36 cellular contexts compared by ENCODE assay signal in the genomic region with DNA sequence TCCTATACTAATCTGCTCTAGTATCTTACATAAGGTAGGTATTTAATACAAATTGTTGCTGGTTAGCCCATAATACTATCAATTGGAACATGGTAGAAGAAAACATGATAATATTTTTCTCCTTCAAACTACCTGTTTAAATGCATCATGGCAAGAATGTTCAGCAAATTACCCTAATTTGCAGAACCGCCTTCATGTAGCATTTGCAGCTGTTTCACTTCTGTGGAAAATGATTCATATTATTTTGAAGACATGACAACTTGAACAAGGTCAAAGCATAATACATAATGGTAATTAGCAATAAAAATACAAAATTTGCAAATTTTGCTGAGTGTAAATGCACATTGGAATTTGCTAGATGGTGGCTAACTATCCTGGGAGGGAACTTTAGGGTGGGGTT. TPM values are rescaled to one million over a fixed set of nuclear protein-coding genes. Genes with fewer than 3 reads are reported as not detected.
"Had no signal": no experiment of that assay in that cellular context is flagged by ENCODE, and none has a peak within 500 bp of the region (broad histone marks: within the 10 kb centered on the region; RNA-seq: fewer than 3 reads in every experiment).

No MANE protein-coding gene starts in this region.

- H3K27me3 ChIP-seq: adrenal gland, body of pancreas, brain microvascular endothelial cell, breast epithelium had no signal

- H3K27me3 Mint-ChIP-seq: activated naive CD4-positive, alpha-beta T cell treated with anti-CD3 and anti-CD28 coated beads, Interleukin-2, amount 10 ng/mL, durations not matched to agents 7 days and 5 days had no signal

- H3K4me3 ChIP-seq: adrenal gland, body of pancreas, breast epithelium had no signal

- H3K27ac ChIP-seq: adrenal gland, body of pancreas, brain microvascular endothelial cell, breast epithelium, VCaP had no signal

- H3K36me3 Mint-ChIP-seq: activated CD4-positive, alpha-beta memory T cell treated with anti-CD3 and anti-CD28 coated beads for 36 hours; activated CD8-positive, alpha-beta memory T cell treated with anti-CD3 and anti-CD28 coated beads, Interleukin-2, amount 10 ng/mL, durations not matched to agents 7 days and 5 days; activated naive CD4-positive, alpha-beta T cell treated with anti-CD3 and anti-CD28 coated beads, Interleukin-2, amount 10 ng/mL, durations not matched to agents 7 days and 5 days; activated naive CD4-positive, alpha-beta T cell treated with anti-CD3 and anti-CD28 coated beads, Interleukin-2, amount 50 U/mL, for 72 hours; activated naive CD8-positive, alpha-beta T cell treated with anti-CD3 and anti-CD28 coated beads for 36 hours had no signal

- H3K9me3 ChIP-seq: adrenal gland, body of pancreas, breast epithelium had no signal

- ATAC-seq: activated CD8-positive, alpha-beta memory T cell treated with anti-CD3 and anti-CD28 coated beads, Interleukin-2, amount 10 ng/mL, durations not matched to agents 7 days and 5 days; activated CD8-positive, alpha-beta T cell treated with anti-CD3 and anti-CD28 coated beads, Interleukin-2, amount 10 ng/mL, durations not matched to agents 7 days and 5 days; activated naive CD4-positive, alpha-beta T cell treated with anti-CD3 and anti-CD28 coated beads, Interleukin-2, amount 50 U/mL, for 72 hours; body of pancreas had no signal

- H3K36me3 ChIP-seq: adrenal gland, brain microvascular endothelial cell, breast epithelium had no signal

- H3K4me1 Mint-ChIP-seq: activated B cell treated with CpG ODN at 0.5 μM for 24 hours; activated CD4-positive, alpha-beta T cell treated with anti-CD3 and anti-CD28 coated beads, Interleukin-2, amount 10 ng/mL, durations not matched to agents 24 days and 14 days; activated CD8-positive, alpha-beta memory T cell treated with anti-CD3 and anti-CD28 coated beads, Interleukin-2, amount 10 ng/mL, durations not matched to agents 7 days and 5 days; activated naive CD4-positive, alpha-beta T cell treated with anti-CD3 and anti-CD28 coated beads, Interleukin-2, amount 10 ng/mL, durations not matched to agents 7 days and 5 days; activated naive CD8-positive, alpha-beta T cell treated with anti-CD3 and anti-CD28 coated beads for 36 hours; central memory CD8-positive, alpha-beta T cell had no signal

- FAIRE-seq: astrocyte, TTC549 had no signal

- H3K27ac Mint-ChIP-seq: activated B cell treated with CpG ODN at 0.5 μM for 24 hours; activated CD4-positive, alpha-beta memory T cell treated with anti-CD3 and anti-CD28 coated beads for 36 hours; activated CD4-positive, alpha-beta T cell treated with anti-CD3 and anti-CD28 coated beads, Interleukin-2, amount 10 ng/mL, durations not matched to agents 24 days and 14 days; activated CD8-positive, alpha-beta memory T cell treated with anti-CD3 and anti-CD28 coated beads, Interleukin-2, amount 10 ng/mL, durations not matched to agents 7 days and 5 days; activated CD8-positive, alpha-beta T cell treated with anti-CD3 and anti-CD28 coated beads, Interleukin-2, amount 10 ng/mL, durations not matched to agents 7 days and 5 days; activated naive CD4-positive, alpha-beta T cell treated with anti-CD3 and anti-CD28 coated beads, Interleukin-2, amount 10 ng/mL, durations not matched to agents 7 days and 5 days; activated naive CD4-positive, alpha-beta T cell treated with anti-CD3 and anti-CD28 coated beads, Interleukin-2, amount 50 U/mL, for 72 hours; activated naive CD8-positive, alpha-beta T cell treated with anti-CD3 and anti-CD28 coated beads for 36 hours; activated T-cell treated with anti-CD3 and anti-CD28 coated beads, Interleukin-2, amount 50 U/mL, for 24 hours; activated T-helper 2 cell treated with anti-CD3 and anti-CD28 coated beads, Interferon-gamma antibody, Interleukin-2, Interleukin-4, amounts not matched to agents 10 μg/mL and 5 μg/mL and 100 μg/mL, durations not matched to agents 14 hours and 24 hours and 36 hours; T-helper 1 cell treated with Interleukin-12 subunit alpha and Interleukin-12 subunit beta and Interleukin-4 antibody, amounts not matched to agents 30 μg/mL and 1 μg/mL, for 36 hours; T-helper 2 cell treated with Interferon-gamma antibody and Interleukin-4, amounts not matched to agents 5 μg/mL and 100 μg/mL, for 36 hours had no signal

- H3K4me1 ChIP-seq: adrenal gland, body of pancreas, breast epithelium had no signal

- H3K9me3 Mint-ChIP-seq: activated B cell treated with CpG ODN at 0.5 μM for 24 hours; activated CD4-positive, alpha-beta memory T cell treated with anti-CD3 and anti-CD28 coated beads for 36 hours; activated CD4-positive, alpha-beta T cell treated with anti-CD3 and anti-CD28 coated beads, Interleukin-2, amount 10 ng/mL, durations not matched to agents 24 days and 14 days; activated naive CD4-positive, alpha-beta T cell treated with anti-CD3 and anti-CD28 coated beads, Interleukin-2, amount 10 ng/mL, durations not matched to agents 7 days and 5 days; activated T-helper 2 cell treated with anti-CD3 and anti-CD28 coated beads, Interferon-gamma antibody, Interleukin-2, Interleukin-4, amounts not matched to agents 10 μg/mL and 5 μg/mL and 100 μg/mL, durations not matched to agents 14 hours and 24 hours and 36 hours; T-helper 1 cell treated with Interleukin-12 subunit alpha and Interleukin-12 subunit beta and Interleukin-4 antibody, amounts not matched to agents 30 μg/mL and 1 μg/mL, for 36 hours; T-helper 2 cell treated with Interferon-gamma antibody and Interleukin-4, amounts not matched to agents 5 μg/mL and 100 μg/mL, for 36 hours had no signal

- H3K4me3 Mint-ChIP-seq: activated B cell treated with CpG ODN at 0.5 μM for 24 hours; activated CD4-positive, alpha-beta memory T cell treated with anti-CD3 and anti-CD28 coated beads for 36 hours; activated CD4-positive, alpha-beta T cell treated with anti-CD3 and anti-CD28 coated beads, Interleukin-2, amount 10 ng/mL, durations not matched to agents 24 days and 14 days; activated CD8-positive, alpha-beta memory T cell treated with anti-CD3 and anti-CD28 coated beads, Interleukin-2, amount 10 ng/mL, durations not matched to agents 7 days and 5 days; activated CD8-positive, alpha-beta T cell treated with anti-CD3 and anti-CD28 coated beads, Interleukin-2, amount 10 ng/mL, durations not matched to agents 7 days and 5 days; activated naive CD4-positive, alpha-beta T cell treated with anti-CD3 and anti-CD28 coated beads, Interleukin-2, amount 10 ng/mL, durations not matched to agents 7 days and 5 days; activated naive CD8-positive, alpha-beta T cell treated with anti-CD3 and anti-CD28 coated beads for 36 hours; activated T-cell treated with anti-CD3 and anti-CD28 coated beads, Interleukin-2, amount 50 U/mL, for 24 hours; central memory CD8-positive, alpha-beta T cell; T-helper 1 cell treated with Interleukin-12 subunit alpha and Interleukin-12 subunit beta and Interleukin-4 antibody, amounts not matched to agents 30 μg/mL and 1 μg/mL, for 36 hours; T-helper 2 cell treated with Interferon-gamma antibody and Interleukin-4, amounts not matched to agents 5 μg/mL and 100 μg/mL, for 36 hours had no signal

- DNase-seq: activated B cell treated with CpG ODN at 0.5 μM for 24 hours; activated CD4-positive, alpha-beta memory T cell treated with anti-CD3 and anti-CD28 coated beads for 36 hours; activated CD4-positive, alpha-beta T cell treated with anti-CD3 and anti-CD28 coated beads for 4 hours; activated CD4-positive, alpha-beta T cell treated with anti-CD3 and anti-CD28 coated beads, Interleukin-2, amount 10 ng/mL, durations not matched to agents 24 days and 14 days; activated CD4-positive, alpha-beta T cell treated with anti-CD3 and anti-CD28 coated beads, Interleukin-2, amount 50 U/mL, for 1 hour; activated CD4-positive, alpha-beta T cell treated with anti-CD3 and anti-CD28 coated beads, Interleukin-2, amount 50 U/mL, for 4 hours; activated CD4-positive, CD25-positive, alpha-beta regulatory T cell treated with anti-CD3 and anti-CD28 coated beads, Interleukin-2, amount 50 U/mL, for 72 hours; activated CD8-positive, alpha-beta memory T cell treated with anti-CD3 and anti-CD28 coated beads for 24 hours; activated CD8-positive, alpha-beta memory T cell treated with anti-CD3 and anti-CD28 coated beads, Interleukin-2, amount 10 ng/mL, durations not matched to agents 7 days and 5 days; activated CD8-positive, alpha-beta memory T cell treated with anti-CD3 and anti-CD28 coated beads, Interleukin-2, amount 50 U/mL, for 48 hours; activated CD8-positive, alpha-beta T cell treated with anti-CD3 and anti-CD28 coated beads, Interleukin-2, amount 10 ng/mL, durations not matched to agents 7 days and 5 days; activated effector memory CD4-positive, alpha-beta T cell treated with Interleukin-2 at 50 U/mL for 16 hours; activated gamma-delta T cell; activated naive CD4-positive, alpha-beta T cell treated with anti-CD3 and anti-CD28 coated beads, Interleukin-2, amount 10 ng/mL, durations not matched to agents 7 days and 5 days; activated naive CD4-positive, alpha-beta T cell treated with Interleukin-2 at 50 U/mL for 16 hours; activated naive CD8-positive, alpha-beta T cell treated with anti-CD3 and anti-CD28 coated beads for 36 hours; activated T-cell treated with anti-CD3 and anti-CD28 coated beads, Interleukin-2, amount 50 U/mL, for 24 hours; activated T-cell treated with anti-CD3 and anti-CD28 coated beads, Interleukin-2, amount 50 U/mL, for 48 hours; adrenal gland; amniotic stem cell; aorta; body of pancreas; brain microvascular endothelial cell; cerebellar nuclear complex; T-helper 1 cell; T-helper 2 cell; T-helper 9 cell had no signal

RNA-seq across cellular contexts. Expression of a gene that starts 30.7 kb away (rescaled TPM):
- total RNA-seq: activated CD8-positive, alpha-beta T cell treated with anti-CD3 and anti-CD28 coated beads, Interleukin-2, amount 10 ng/mL, durations not matched to agents 7 days and 5 days had no signal
